Comparison of ENCODE assay signal across 1 cellular context in the genomic region with DNA sequence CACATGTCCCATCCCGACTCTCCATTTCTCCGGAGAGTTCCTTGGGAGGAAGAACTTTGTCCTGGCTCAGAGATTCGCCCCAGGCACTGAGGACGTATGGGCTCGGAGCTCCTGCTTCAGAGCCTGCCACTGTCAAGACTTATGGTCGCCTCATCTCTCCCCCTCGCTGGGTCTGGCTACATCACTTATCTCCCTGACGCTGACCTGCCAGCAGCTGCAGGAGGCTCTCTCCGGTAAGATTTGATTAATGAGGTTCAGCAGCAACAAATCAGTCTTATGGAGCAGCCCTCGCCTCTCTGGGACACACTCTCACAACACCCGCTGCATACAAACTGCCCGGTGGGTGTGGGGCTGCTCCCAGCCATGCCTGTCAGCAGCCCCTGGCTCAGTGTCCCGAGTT.
TF ChIP-seq lines count a peak whose summit lies in the region.

No MANE protein-coding gene starts in this region.

TF ChIP-seq in SK-N-SH, 30 proteins besides CTCF, POLR2A, EP300 and RAD21 (continued from another document):
- TF ChIP-seq, protein P1, sequence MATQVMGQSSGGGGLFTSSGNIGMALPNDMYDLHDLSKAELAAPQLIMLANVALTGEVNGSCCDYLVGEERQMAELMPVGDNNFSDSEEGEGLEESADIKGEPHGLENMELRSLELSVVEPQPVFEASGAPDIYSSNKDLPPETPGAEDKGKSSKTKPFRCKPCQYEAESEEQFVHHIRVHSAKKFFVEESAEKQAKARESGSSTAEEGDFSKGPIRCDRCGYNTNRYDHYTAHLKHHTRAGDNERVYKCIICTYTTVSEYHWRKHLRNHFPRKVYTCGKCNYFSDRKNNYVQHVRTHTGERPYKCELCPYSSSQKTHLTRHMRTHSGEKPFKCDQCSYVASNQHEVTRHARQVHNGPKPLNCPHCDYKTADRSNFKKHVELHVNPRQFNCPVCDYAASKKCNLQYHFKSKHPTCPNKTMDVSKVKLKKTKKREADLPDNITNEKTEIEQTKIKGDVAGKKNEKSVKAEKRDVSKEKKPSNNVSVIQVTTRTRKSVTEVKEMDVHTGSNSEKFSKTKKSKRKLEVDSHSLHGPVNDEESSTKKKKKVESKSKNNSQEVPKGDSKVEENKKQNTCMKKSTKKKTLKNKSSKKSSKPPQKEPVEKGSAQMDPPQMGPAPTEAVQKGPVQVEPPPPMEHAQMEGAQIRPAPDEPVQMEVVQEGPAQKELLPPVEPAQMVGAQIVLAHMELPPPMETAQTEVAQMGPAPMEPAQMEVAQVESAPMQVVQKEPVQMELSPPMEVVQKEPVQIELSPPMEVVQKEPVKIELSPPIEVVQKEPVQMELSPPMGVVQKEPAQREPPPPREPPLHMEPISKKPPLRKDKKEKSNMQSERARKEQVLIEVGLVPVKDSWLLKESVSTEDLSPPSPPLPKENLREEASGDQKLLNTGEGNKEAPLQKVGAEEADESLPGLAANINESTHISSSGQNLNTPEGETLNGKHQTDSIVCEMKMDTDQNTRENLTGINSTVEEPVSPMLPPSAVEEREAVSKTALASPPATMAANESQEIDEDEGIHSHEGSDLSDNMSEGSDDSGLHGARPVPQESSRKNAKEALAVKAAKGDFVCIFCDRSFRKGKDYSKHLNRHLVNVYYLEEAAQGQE (IDR thresholded peaks at IDR 0.05; ENCODE audit: low read depth, low read length), result no peak
- no peak for TF ChIP-seq MXI1 (IDR thresholded peaks at IDR 0.05; ENCODE audit: low read depth, low read length)
- no peak for TF ChIP-seq NFIC (IDR thresholded peaks at IDR 0.05; ENCODE audit: borderline replicate concordance)
- TF ChIP-seq GABPA (IDR thresholded peaks at IDR 0.05; ENCODE audit: low read depth), result no peak
- TF ChIP-seq, protein P2, sequence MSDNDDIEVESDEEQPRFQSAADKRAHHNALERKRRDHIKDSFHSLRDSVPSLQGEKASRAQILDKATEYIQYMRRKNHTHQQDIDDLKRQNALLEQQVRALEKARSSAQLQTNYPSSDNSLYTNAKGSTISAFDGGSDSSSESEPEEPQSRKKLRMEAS (IDR thresholded peaks at IDR 0.05; ENCODE audit: low read depth), result no peak
